ENCODE assay signal across 23 cellular contexts in genomic region chr4:5921578-5921977, GRCh38. TPM values are rescaled to one million over a fixed set of nuclear protein-coding genes. Genes with fewer than 3 reads are reported as not detected.
"Had no signal": no experiment of that assay in that cellular context is flagged by ENCODE, and none has a peak within 500 bp of the region (broad histone marks: within the 10 kb centered on the region; RNA-seq: fewer than 3 reads in every experiment).

No MANE protein-coding gene starts in this region.

- H3K4me3 Mint-ChIP-seq: activated CD4-positive, alpha-beta T cell treated with anti-CD3 and anti-CD28 coated beads, Interleukin-2, amount 10 ng/mL, durations not matched to agents 7 days and 5 days; activated CD8-positive, alpha-beta memory T cell treated with anti-CD3 and anti-CD28 coated beads, Interleukin-2, amount 10 ng/mL, durations not matched to agents 7 days and 5 days; activated CD8-positive, alpha-beta T cell treated with anti-CD3 and anti-CD28 coated beads for 36 hours; dendritic cell treated with granulocyte-macrophage colony-stimulating factor and Interleukin-4, amounts not matched to agents 40 ng/mL and 50 ng/mL, for 4 days; immature natural killer cell; natural killer cell; stimulated activated naive CD8-positive, alpha-beta T cell treated with anti-CD3 and anti-CD28 coated beads, Interleukin-15, Interleukin-2, amounts not matched to agents 100 ng/mL and 50 ng/mL, for 24 hours had no signal

- DNase-seq: activated CD4-positive, alpha-beta T cell treated with anti-CD3 and anti-CD28 coated beads, Interleukin-2, amount 10 ng/mL, durations not matched to agents 7 days and 5 days; activated CD8-positive, alpha-beta memory T cell treated with anti-CD3 and anti-CD28 coated beads, Interleukin-2, amount 10 ng/mL, durations not matched to agents 7 days and 5 days; activated CD8-positive, alpha-beta T cell treated with anti-CD3 and anti-CD28 coated beads for 36 hours; activated effector memory CD4-positive, alpha-beta T cell treated with anti-CD3 and anti-CD28 coated beads, Interleukin-2, amount 50 U/mL, for 16 hours; activated naive CD4-positive, alpha-beta T cell treated with anti-CD3 and anti-CD28 coated beads, Interleukin-2, amount 50 U/mL, for 16 hours; activated T-cell treated with anti-CD3 and anti-CD28 coated beads for 4 hours; body of pancreas; effector CD4-positive, alpha-beta T cell; erythroblast; foreskin keratinocyte; immature natural killer cell; left ventricle myocardium superior; mammary epithelial cell; midbrain; natural killer cell; right lobe of liver; stimulated activated CD4-positive, alpha-beta T cell treated with anti-CD3 and anti-CD28 coated beads, Interleukin-1b, Interleukin-23, amount 100 ng/mL, for 48 hours; substantia nigra; tibial artery had no signal

- H3K4me1 Mint-ChIP-seq: activated CD4-positive, alpha-beta T cell treated with anti-CD3 and anti-CD28 coated beads, Interleukin-2, amount 10 ng/mL, durations not matched to agents 7 days and 5 days; activated CD8-positive, alpha-beta memory T cell treated with anti-CD3 and anti-CD28 coated beads, Interleukin-2, amount 10 ng/mL, durations not matched to agents 7 days and 5 days; immature natural killer cell; natural killer cell had no signal

- H3K36me3 ChIP-seq: right lobe of liver, tibial artery had no signal

- H3K4me2 ChIP-seq: hepatocyte had no signal

- H3K9me3 ChIP-seq: body of pancreas, right lobe of liver, tibial artery had no signal

- H3K27ac Mint-ChIP-seq: activated CD4-positive, alpha-beta T cell treated with anti-CD3 and anti-CD28 coated beads, Interleukin-2, amount 10 ng/mL, durations not matched to agents 7 days and 5 days; activated CD8-positive, alpha-beta memory T cell treated with anti-CD3 and anti-CD28 coated beads, Interleukin-2, amount 10 ng/mL, durations not matched to agents 7 days and 5 days; activated CD8-positive, alpha-beta T cell treated with anti-CD3 and anti-CD28 coated beads for 36 hours; dendritic cell treated with granulocyte-macrophage colony-stimulating factor and Interleukin-4, amounts not matched to agents 40 ng/mL and 50 ng/mL, for 4 days; immature natural killer cell; natural killer cell; stimulated activated naive CD8-positive, alpha-beta T cell treated with anti-CD3 and anti-CD28 coated beads, Interleukin-15, Interleukin-2, amounts not matched to agents 100 ng/mL and 50 ng/mL, for 24 hours had no signal

- ATAC-seq: activated CD8-positive, alpha-beta memory T cell treated with anti-CD3 and anti-CD28 coated beads, Interleukin-2, amount 10 ng/mL, durations not matched to agents 7 days and 5 days; activated CD8-positive, alpha-beta T cell treated with anti-CD3 and anti-CD28 coated beads for 36 hours; body of pancreas; foreskin keratinocyte; left ventricle myocardium superior; natural killer cell; right lobe of liver had no signal

- H3K4me1 ChIP-seq: body of pancreas, foreskin keratinocyte, right lobe of liver, tibial artery had no signal

- H3K27ac ChIP-seq: body of pancreas, foreskin keratinocyte, hepatocyte, right lobe of liver, skin epidermis, tibial artery had no signal

- H3K27me3 ChIP-seq: body of pancreas, foreskin keratinocyte, right lobe of liver had no signal

- H3K36me3 Mint-ChIP-seq: activated CD8-positive, alpha-beta memory T cell treated with anti-CD3 and anti-CD28 coated beads, Interleukin-2, amount 10 ng/mL, durations not matched to agents 7 days and 5 days; immature natural killer cell; natural killer cell had no signal

- H3K4me3 ChIP-seq: body of pancreas, hepatocyte, right lobe of liver, skin epidermis, tibial artery had no signal

- H3K9me3 Mint-ChIP-seq: activated CD4-positive, alpha-beta T cell treated with anti-CD3 and anti-CD28 coated beads, Interleukin-2, amount 10 ng/mL, durations not matched to agents 7 days and 5 days; activated CD8-positive, alpha-beta T cell treated with anti-CD3 and anti-CD28 coated beads for 36 hours; dendritic cell treated with granulocyte-macrophage colony-stimulating factor and Interleukin-4, amounts not matched to agents 40 ng/mL and 50 ng/mL, for 4 days; immature natural killer cell; natural killer cell; stimulated activated naive CD8-positive, alpha-beta T cell treated with anti-CD3 and anti-CD28 coated beads, Interleukin-15, Interleukin-2, amounts not matched to agents 100 ng/mL and 50 ng/mL, for 24 hours had no signal

RNA-seq across cellular contexts. Expression of gene CRMP1, which starts 28.7 kb away (rescaled TPM):
- total RNA-seq: activated CD8-positive, alpha-beta T cell treated with anti-CD3 and anti-CD28 coated beads for 36 hours; foreskin keratinocyte; natural killer cell had no signal
